In the genomic region with DNA sequence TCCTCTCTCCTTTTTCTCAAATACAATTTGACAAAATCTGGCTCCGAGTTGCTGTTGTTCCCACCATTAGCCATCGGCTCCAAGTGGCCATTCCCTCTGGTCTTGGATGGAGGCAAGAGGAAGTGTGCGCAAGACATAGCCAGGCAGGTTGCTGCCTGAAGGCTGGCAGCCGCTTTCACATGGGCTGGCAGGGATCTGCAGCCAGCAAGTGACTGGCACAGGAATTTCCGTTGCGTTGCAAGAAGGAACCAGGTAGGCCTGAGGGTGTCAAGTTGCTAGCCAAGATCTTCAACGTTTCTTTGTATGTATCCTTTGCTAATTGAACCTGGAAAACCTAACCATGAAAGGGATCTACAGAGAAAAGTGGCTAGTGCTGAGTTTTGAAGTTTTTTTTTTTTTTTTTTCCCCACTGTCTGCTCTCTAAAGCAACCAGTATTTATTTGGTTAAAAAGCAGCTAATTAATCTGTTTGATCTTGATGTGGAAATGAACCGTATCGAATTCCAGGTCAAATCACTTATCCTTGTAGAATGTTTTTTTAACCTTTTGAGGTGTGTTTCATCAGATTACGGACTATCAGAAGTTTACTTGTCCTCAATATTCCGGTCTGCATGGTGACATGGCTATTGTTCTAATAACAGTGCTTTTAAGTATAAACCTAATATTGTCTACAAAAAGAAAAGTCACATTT, we compare ENCODE assay signal across 7 cellular contexts.
DNase-seq lines count a peak whose midpoint lies in the region; ATAC-seq and TF ChIP-seq lines count a peak whose summit lies in the region.

No MANE protein-coding gene starts in this region.

- H3K4me1 Mint-ChIP-seq in immature natural killer cell: peaks cover 86 to 95% of the 10 kb centered on the region in 2 donors
- H3K4me1 Mint-ChIP-seq in activated CD4-positive, alpha-beta memory T cell treated with anti-CD3 and anti-CD28 coated beads, Interleukin-2, amount 10 ng/mL, durations not matched to agents 7 days and 5 days: peaks cover 30% of the 10 kb centered on the region

- H3K4me3 Mint-ChIP-seq in immature natural killer cell: peak overlapping the region in 2 of 5 donors; percentile 10 to 25
- H3K4me3 Mint-ChIP-seq in activated CD4-positive, alpha-beta memory T cell treated with anti-CD3 and anti-CD28 coated beads, Interleukin-2, amount 10 ng/mL, durations not matched to agents 7 days and 5 days: no peak overlapping the region

- H3K27ac ChIP-seq in HUES48 (ENCODE audit: low read depth, low read length) (peak overlapping the region; percentile 92), stomach (peak overlapping the region; percentile 33 to 96 (median 89))

- CTCF ChIA-PET in activated CD4-positive, alpha-beta memory T cell treated with anti-CD3 and anti-CD28 coated beads, Interleukin-2, amount 10 ng/mL, durations not matched to agents 7 days and 5 days (lab: Charles Lee): interaction anchor here (0.7 kb wide), 1 partner anchor 111 kb away, joined by 3 read pairs; no protein-coding TSS in a partner anchor

- no peak for TF ChIP-seq CTCF in stomach (IDR thresholded peaks at IDR 0.05)

- H3K4me1 ChIP-seq in HUES48 (ENCODE audit: control insufficient read depth, insufficient read depth, low read length) (peaks cover 82% of the 10 kb centered on the region), stomach (peaks cover 63 to 90% (median 76%) of the 10 kb centered on the region in 4 donors)

- peaks cover 0 to 4% (median 3%) of the 10 kb centered on the region in 3 donors for H3K36me3 Mint-ChIP-seq in immature natural killer cell
- peaks cover 2% of the 10 kb centered on the region for H3K36me3 Mint-ChIP-seq in activated CD4-positive, alpha-beta memory T cell treated with anti-CD3 and anti-CD28 coated beads, Interleukin-2, amount 10 ng/mL, durations not matched to agents 7 days and 5 days (ENCODE audit: low read depth)

- peaks cover 0 to 7% (median 2%) of the 10 kb centered on the region in 3 donors for H3K27me3 Mint-ChIP-seq in immature natural killer cell (ENCODE audit: low read depth in 3 of 3)
- no peaks in the 10 kb centered on the region for H3K27me3 Mint-ChIP-seq in activated CD4-positive, alpha-beta memory T cell treated with anti-CD3 and anti-CD28 coated beads, Interleukin-2, amount 10 ng/mL, durations not matched to agents 7 days and 5 days

- TF ChIP-seq EP300 in stomach (IDR thresholded peaks at IDR 0.05): no peak

- DNase-seq in SW 1271 (lab: John Stamatoyannopoulos, UW): peak; percentile 31 to 73
- DNase-seq in immature natural killer cell: no peak
- peak; percentile 85 for DNase-seq in stomach
- DNase-seq in activated CD4-positive, alpha-beta memory T cell treated with anti-CD3 and anti-CD28 coated beads, Interleukin-2, amount 10 ng/mL, durations not matched to agents 7 days and 5 days: no peak

- H3K9me3 ChIP-seq in HUES48 (ENCODE audit: control insufficient read depth, insufficient read depth, low read length) (no peaks in the 10 kb centered on the region), stomach (no peaks in the 10 kb centered on the region)

- peak overlapping the region; percentile 32 to 97 (median 74) for H3K27ac Mint-ChIP-seq in immature natural killer cell
- no peak overlapping the region for H3K27ac Mint-ChIP-seq in activated CD4-positive, alpha-beta memory T cell treated with anti-CD3 and anti-CD28 coated beads, Interleukin-2, amount 10 ng/mL, durations not matched to agents 7 days and 5 days

- H3K36me3 ChIP-seq in HUES48 (ENCODE audit: control insufficient read depth, insufficient read depth, low read length) (no peaks in the 10 kb centered on the region), stomach (peaks cover 0 to 1% (median 0%) of the 10 kb centered on the region in 4 donors)

- intact Hi-C loops in stomach (cut with DNase I; ENCODE audit: low total_unique reads): no loop called here

- POLR2A ChIA-PET in activated CD4-positive, alpha-beta memory T cell treated with anti-CD3 and anti-CD28 coated beads, Interleukin-2, amount 10 ng/mL, durations not matched to agents 7 days and 5 days (lab: Charles Lee): no interaction called here

- H3K27me3 ChIP-seq in HUES48 (ENCODE audit: control insufficient read depth, insufficient read depth, low read length) (no peaks in the 10 kb centered on the region), stomach (no peaks in the 10 kb centered on the region)

- 23 to 38% (median 31%) methylated on average over 11 of the region's 11 CpGs for WGBS in stomach, 5 donors

- H3K9me3 Mint-ChIP-seq in immature natural killer cell: no peaks in the 10 kb centered on the region
- no peaks in the 10 kb centered on the region for H3K9me3 Mint-ChIP-seq in activated CD4-positive, alpha-beta memory T cell treated with anti-CD3 and anti-CD28 coated beads, Interleukin-2, amount 10 ng/mL, durations not matched to agents 7 days and 5 days

- no peak for ATAC-seq in GM21381 (IDR thresholded peaks at IDR 0.05; ENCODE audit: unreplicated experiment)
- ATAC-seq in HG02840 (IDR thresholded peaks at IDR 0.05; ENCODE audit: low FRiP score, unreplicated experiment): no peak

- no peak for TF ChIP-seq POLR2A in stomach (IDR thresholded peaks at IDR 0.05)

- H3K4me3 ChIP-seq in HUES48 (ENCODE audit: low read depth, low read length): peak overlapping the region; percentile 16; the same call in 1 of the 2 replicates
- no peak overlapping the region for H3K4me3 ChIP-seq in stomach

- peak overlapping the region; percentile 17; the same call in 1 of the 2 replicates for H3K9ac ChIP-seq in HUES48 (ENCODE audit: low read depth, low read length)

Comparison
In these comparisons a context has a peak if more than half of its experiments do, and no peak if none do; other contexts are left out.
1. DNase-seq: peak in SW 1271 (2 of 2) and stomach (single experiment); none in immature natural killer cell (0 of 3) and activated CD4-positive, alpha-beta memory T cell treated with anti-CD3 and anti-CD28 coated beads, Interleukin-2, amount 10 ng/mL, durations not matched to agents 7 days and 5 days (single experiment).